ENCODE assay signal across 24 cellular contexts in the genomic region with DNA sequence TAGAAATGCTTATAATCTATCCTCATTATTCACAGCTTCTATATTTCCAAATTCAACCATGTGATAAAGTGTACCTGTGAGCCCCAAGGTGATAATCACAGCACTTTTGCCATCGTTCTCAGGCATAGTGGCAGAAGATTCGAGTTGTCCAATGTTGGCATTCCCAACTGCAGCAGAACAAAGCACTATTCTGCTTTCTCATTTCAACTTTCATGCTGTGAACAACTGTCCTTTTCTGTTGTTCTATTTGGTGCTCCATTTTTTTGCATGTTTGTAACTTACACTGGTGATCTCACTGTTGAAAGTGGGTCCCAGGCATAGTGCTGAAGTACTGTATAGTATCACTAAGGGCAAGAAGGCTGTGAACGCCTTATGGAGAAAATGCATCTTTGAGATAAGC.
DNase-seq lines count a peak whose midpoint lies in the region; ATAC-seq and TF ChIP-seq lines count a peak whose summit lies in the region.
"Had no signal": no experiment of that assay in that cellular context is flagged by ENCODE, and none has a peak within 500 bp of the region (broad histone marks: within the 10 kb centered on the region; RNA-seq: fewer than 3 reads in every experiment).

No MANE protein-coding gene starts in this region.

- DNase-seq in dorsolateral prefrontal cortex = no peak
- peak; percentile 70 for DNase-seq in pons (ENCODE audit: low spot score)
- no peak for DNase-seq in NOMO-1 treated with DMSO at 0.1 percent for 48 hours (lab: John Stamatoyannopoulos, UW; ENCODE audit: unreplicated experiment)
- DNase-seq in thyroid gland = no peak
- DNase-seq in NCI-H2227 treated with DMSO at 0.1 percent for 48 hours (lab: John Stamatoyannopoulos, UW) = no peak
- DNase-seq: 8988T; ACHN; AML-193; BE2C; CD4-positive, alpha-beta T cell; CD8-positive, alpha-beta memory T cell; DMS 273 treated with DMSO at 0.1 percent for 48 hours; DMS79; EL; GDM1; GM23248; H9 had no signal

- no peak for TF ChIP-seq POLR2A in thyroid gland (IDR thresholded peaks at IDR 0.05)

- WGBS in thyroid gland, 2 donors = 85 to 92% methylated on average over 3 of the region's 3 CpGs

- TF ChIP-seq CTCF in dorsolateral prefrontal cortex (IDR thresholded peaks at IDR 0.05 in 54 of 56, conservative IDR thresholded peaks at IDR 0.05 in 2 of 56; ENCODE audit: low read depth in 1 of 56, partially characterized antibody in 56 of 56) (no peak), thyroid gland (IDR thresholded peaks at IDR 0.05) (no peak)

- H3K27me3 ChIP-seq in dorsolateral prefrontal cortex (no peaks in the 10 kb centered on the region), layer of hippocampus (ENCODE audit: control insufficient read depth, insufficient read depth, low read length) (no peaks in the 10 kb centered on the region), thyroid gland (no peaks in the 10 kb centered on the region)
- H3K27me3 ChIP-seq: BE2C; BLaER1 treated with 17β-estradiol and CSF1 and Interleukin-3, amounts not matched to agents 10 nM and 100 nM had no signal

- H3K27ac ChIP-seq in angular gyrus (ENCODE audit: low read depth, low read length) = peak overlapping the region; percentile 19
- peak overlapping the region in 52 of 59 donors; percentile 2 to 86 (median 52) for H3K27ac ChIP-seq in dorsolateral prefrontal cortex
- H3K27ac ChIP-seq in layer of hippocampus (ENCODE audit: low read depth, low read length) = peak overlapping the region; percentile 8
- H3K27ac ChIP-seq in thyroid gland = no peak overlapping the region
- H3K27ac ChIP-seq: A549; BLaER1 treated with 17β-estradiol and CSF1 and Interleukin-3, amounts not matched to agents 10 nM and 100 nM; GM23248 had no signal

- H3K4me1 ChIP-seq in thyroid gland = no peaks in the 10 kb centered on the region
- H3K4me1 ChIP-seq: A549 had no signal

- H3K9me3 ChIP-seq in thyroid gland = no peaks in the 10 kb centered on the region
- H3K9me3 ChIP-seq: A549; BE2C; BLaER1 treated with 17β-estradiol and CSF1 and Interleukin-3, amounts not matched to agents 10 nM and 100 nM had no signal

- ATAC-seq in HG03139 (IDR thresholded peaks at IDR 0.05; ENCODE audit: unreplicated experiment) = no peak
- ATAC-seq: A549, GM12878, HCT116 had no signal

- no peaks in the 10 kb centered on the region for H3K36me3 ChIP-seq in thyroid gland
- H3K36me3 ChIP-seq: BE2C; BLaER1 treated with 17β-estradiol and CSF1 and Interleukin-3, amounts not matched to agents 10 nM and 100 nM had no signal

- H3K4me3 ChIP-seq in dorsolateral prefrontal cortex = no peak overlapping the region
- no peak overlapping the region for H3K4me3 ChIP-seq in thyroid gland (replicated peaks in 1 of 3)
- H3K4me3 ChIP-seq: A549; BLaER1 treated with 17β-estradiol and CSF1 and Interleukin-3, amounts not matched to agents 10 nM and 100 nM; GM12878; GM23248 had no signal

- intact Hi-C loops in dorsolateral prefrontal cortex (cut with DNase I) (no loop called here), thyroid gland (cut with DNase I) (no loop called here)

Comparison
In these comparisons a context has a peak if more than half of its experiments do, and no peak if none do; other contexts are left out.
1. H3K27ac ChIP-seq: peak in angular gyrus (single experiment), dorsolateral prefrontal cortex (52 of 59) and layer of hippocampus (single experiment); none in thyroid gland (0 of 3).